In genomic region chr1:222028694-222029093, GRCh38 we compare ENCODE assay signal across 21 cellular contexts.
"Had no signal": no experiment of that assay in that cellular context is flagged by ENCODE, and none has a peak within 500 bp of the region (broad histone marks: within the 10 kb centered on the region; RNA-seq: fewer than 3 reads in every experiment).

No MANE protein-coding gene starts in this region.

- H3K27ac Mint-ChIP-seq: naive thymus-derived CD4-positive, alpha-beta T cell had no signal

- H3K27ac ChIP-seq: coronary artery, dorsolateral prefrontal cortex, epithelial cell of prostate, esophagus squamous epithelium, gastrocnemius medialis, heart right ventricle, left ventricle myocardium inferior, lower lobe of right lung had no signal

- H3K4me1 ChIP-seq: esophagus squamous epithelium, left ventricle myocardium inferior, lower lobe of right lung had no signal

- H3K9me3 ChIP-seq: esophagus squamous epithelium, gastrocnemius medialis, heart right ventricle, left ventricle myocardium inferior, lower lobe of right lung had no signal

- H3K9me3 Mint-ChIP-seq: naive thymus-derived CD4-positive, alpha-beta T cell had no signal

- H3K27me3 ChIP-seq: esophagus squamous epithelium, gastrocnemius medialis, heart right ventricle had no signal

- H3K4me1 Mint-ChIP-seq: naive thymus-derived CD4-positive, alpha-beta T cell had no signal

- H3K36me3 Mint-ChIP-seq: naive thymus-derived CD4-positive, alpha-beta T cell had no signal

- H3K36me3 ChIP-seq: esophagus squamous epithelium, gastrocnemius medialis, heart right ventricle, left ventricle myocardium inferior, lower lobe of right lung had no signal

- H3K4me3 Mint-ChIP-seq: naive thymus-derived CD4-positive, alpha-beta T cell had no signal

- ATAC-seq: esophagus mucosa; gastrocnemius medialis; heart right ventricle; left cardiac atrium; lower lobe of right lung; naive thymus-derived CD4-positive, alpha-beta T cell had no signal

- H3K4me3 ChIP-seq: coronary artery, dorsolateral prefrontal cortex, esophagus squamous epithelium, gastrocnemius medialis, heart right ventricle, left ventricle myocardium inferior, lower lobe of right lung had no signal

- DNase-seq: dermis blood vessel endothelial cell; dorsolateral prefrontal cortex; effector CD4-positive, alpha-beta T cell; effector memory CD4-positive, alpha-beta T cell; erythroblast; esophagus squamous epithelium; foreskin fibroblast; gastrocnemius medialis; glutamatergic neuron; head of caudate nucleus; heart right ventricle; hippocampal formation; left cardiac atrium; left ventricle myocardium inferior; lower lobe of right lung; mesenchymal stem cell; midbrain; naive thymus-derived CD4-positive, alpha-beta T cell had no signal
